In the genomic region with DNA sequence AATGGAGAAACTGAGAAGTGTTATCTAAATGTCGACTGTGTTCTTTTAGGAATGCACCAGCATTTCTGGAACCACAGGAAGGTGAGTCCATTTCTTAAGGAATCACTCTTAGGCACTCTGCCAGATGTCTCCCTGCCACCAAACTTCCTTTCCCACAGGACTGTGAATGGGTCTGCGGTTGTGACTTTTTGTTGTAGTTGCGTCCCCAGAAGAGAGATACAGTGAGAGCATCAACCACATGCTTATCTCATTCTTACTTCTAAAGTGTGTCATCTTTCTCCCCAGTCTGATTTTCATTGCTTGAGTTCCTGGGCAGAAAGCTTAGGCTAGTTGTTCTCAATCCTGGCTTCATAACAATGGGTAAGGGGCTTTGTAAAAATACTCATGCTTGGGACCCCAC, we compare ENCODE assay signal across 15 cellular contexts. TPM values are rescaled to one million over a fixed set of nuclear protein-coding genes. Genes with fewer than 3 reads are reported as not detected.
DNase-seq lines count a peak whose midpoint lies in the region; ATAC-seq, FAIRE-seq and TF ChIP-seq lines count a peak whose summit lies in the region.
"Had no signal": no experiment of that assay in that cellular context is flagged by ENCODE, and none has a peak within 500 bp of the region (broad histone marks: within the 10 kb centered on the region; RNA-seq: fewer than 3 reads in every experiment).

No MANE protein-coding gene starts in this region.

- no peak overlapping the region for H3K4me2 ChIP-seq in astrocyte (ENCODE audit: low read length)
- H3K4me2 ChIP-seq: PC-9 had no signal

- TF ChIP-seq CTCF in astrocyte (IDR thresholded peaks at IDR 0.05; ENCODE audit: insufficient read depth, low read depth, low read length): no peak
- TF ChIP-seq CTCF in colonic mucosa (IDR thresholded peaks at IDR 0.05): no peak
- no peak for TF ChIP-seq CTCF in kidney (IDR thresholded peaks at IDR 0.05; ENCODE audit: borderline replicate concordance, extremely low read depth, insufficient read depth)

- no peak overlapping the region for H3K4me3 ChIP-seq in astrocyte (ENCODE audit: insufficient read depth, low read depth, low read length)
- no peak overlapping the region for H3K4me3 ChIP-seq in colonic mucosa
- H3K4me3 ChIP-seq in kidney (ENCODE audit: low read length in 2 of 2): no peak overlapping the region
- H3K4me3 ChIP-seq: HAP-1, PC-9, tibial nerve had no signal

- H3K4me3 Mint-ChIP-seq in astrocyte (ENCODE audit: unreplicated experiment): no peak overlapping the region
- H3K4me3 Mint-ChIP-seq: memory B cell had no signal

- H3K4me1 ChIP-seq in astrocyte (ENCODE audit: insufficient read depth, low read length) (peaks cover 17% of the 10 kb centered on the region), colonic mucosa (peaks cover 9% of the 10 kb centered on the region), kidney (ENCODE audit: control insufficient read depth in 1 of 2, insufficient read depth in 1 of 2, low read depth in 1 of 2, low read length in 2 of 2) (peaks cover 0 to 14% of the 10 kb centered on the region in 2 donors)
- H3K4me1 ChIP-seq: HAP-1 had no signal

- H4K20me1 ChIP-seq in astrocyte (ENCODE audit: insufficient read depth, low read length): no peaks in the 10 kb centered on the region

- peaks cover 8% of the 10 kb centered on the region for H3K36me3 Mint-ChIP-seq in astrocyte (ENCODE audit: low read depth, unreplicated experiment)

- H3K9me3 Mint-ChIP-seq in astrocyte (ENCODE audit: unreplicated experiment): peaks cover 6% of the 10 kb centered on the region

- H3K4me1 Mint-ChIP-seq in astrocyte (ENCODE audit: low read depth, unreplicated experiment): peaks cover 21% of the 10 kb centered on the region

- H3K27ac ChIP-seq in astrocyte (ENCODE audit: low read depth, low read length) (no peak overlapping the region), colonic mucosa (no peak overlapping the region), kidney (ENCODE audit: low read depth in 2 of 2, low read length in 2 of 2) (peak overlapping the region in 1 of 2 donors; percentile 28)
- H3K27ac ChIP-seq: PC-9, tibial nerve had no signal

- DNase-seq in astrocyte (ENCODE audit: low read depth): no peak
- DNase-seq in colonic mucosa: no peak
- no peak for DNase-seq in urothelium cell line (ENCODE audit: low spot score)
- DNase-seq in kidney: no peak
- DNase-seq: GDM1, NCI-H2171 treated with DMSO at 0.1 percent for 48 hours, occipital lobe, PC-9, small intestine had no signal

- FAIRE-seq in astrocyte (lab: Jason Lieb, UNC): no peak
- FAIRE-seq in urothelium cell line (lab: Jason Lieb, UNC): no peak
- FAIRE-seq in kidney (lab: Jason Lieb, UNC): no peak
- FAIRE-seq: small intestine had no signal

- H3K27me3 ChIP-seq in astrocyte (ENCODE audit: insufficient read depth, low read length): no peaks in the 10 kb centered on the region
- H3K27me3 ChIP-seq in colonic mucosa: no peaks in the 10 kb centered on the region
- H3K27me3 ChIP-seq: tibial nerve had no signal

- peak overlapping the region; percentile 20 for H3K27ac Mint-ChIP-seq in astrocyte (ENCODE audit: unreplicated experiment)
- H3K27ac Mint-ChIP-seq: memory B cell had no signal

- H3K9ac ChIP-seq in astrocyte (ENCODE audit: low read length): no peak overlapping the region
- no peak overlapping the region for H3K9ac ChIP-seq in colonic mucosa (ENCODE audit: low read depth in 2 of 2, low read length in 2 of 2)
- H3K9ac ChIP-seq in kidney (ENCODE audit: low read length in 2 of 2): no peak overlapping the region

- H3K9me3 ChIP-seq in astrocyte (ENCODE audit: insufficient read depth, low read depth, low read length) (no peaks in the 10 kb centered on the region), colonic mucosa (no peaks in the 10 kb centered on the region), kidney (ENCODE audit: control insufficient read depth in 1 of 2, low read length in 2 of 2) (no peaks in the 10 kb centered on the region)
- H3K9me3 ChIP-seq: HAP-1 had no signal

- H2AFZ ChIP-seq in astrocyte (ENCODE audit: low read depth, low read length): no peak overlapping the region
- H2AFZ ChIP-seq: PC-9 had no signal

- H3K36me3 ChIP-seq in astrocyte (ENCODE audit: insufficient read depth, low read length): no peaks in the 10 kb centered on the region
- no peaks in the 10 kb centered on the region for H3K36me3 ChIP-seq in colonic mucosa
- H3K36me3 ChIP-seq in kidney (ENCODE audit: control insufficient read depth in 1 of 2, insufficient read depth in 2 of 2, low read length in 2 of 2): no peaks in the 10 kb centered on the region
- H3K36me3 ChIP-seq: HAP-1 had no signal

- ATAC-seq in GM18517 (IDR thresholded peaks at IDR 0.05; ENCODE audit: unreplicated experiment) (peak; percentile 35), GM19463 (IDR thresholded peaks at IDR 0.05; ENCODE audit: unreplicated experiment) (peak; percentile 35), HG03095 (IDR thresholded peaks at IDR 0.05; ENCODE audit: unreplicated experiment) (peak; percentile 43)

- H3K27me3 Mint-ChIP-seq in astrocyte (ENCODE audit: low read depth, unreplicated experiment): no peaks in the 10 kb centered on the region
- H3K27me3 Mint-ChIP-seq: memory B cell had no signal

- intact Hi-C loops in colonic mucosa (cut with DNase I): no loop called here
- intact Hi-C loops in kidney (cut with DNase I): no loop called here

- H3K79me2 ChIP-seq in astrocyte (ENCODE audit: insufficient read depth, low read length): no peaks in the 10 kb centered on the region

RNA-seq across cellular contexts. Expression of a gene that starts 13.4 kb away (rescaled TPM):
- total RNA-seq in astrocyte (47.8 and 49.4 TPM in 2 replicates), colonic mucosa (10 to 100 TPM; 34.9 to 36.2 TPM), kidney (48.1 TPM)
- 6.7 TPM for polyA plus RNA-seq in kidney (ENCODE audit: insufficient read depth, low read depth, low replicate concordance)

RNA-seq across cellular contexts. Expression of a gene that starts 40.8 kb away (rescaled TPM):
- total RNA-seq in astrocyte (2.5 and 4.8 TPM in 2 replicates), colonic mucosa (1 to 10 TPM; 5.1 to 5.5 TPM), kidney (5.8 TPM)
- 8.8 TPM for polyA plus RNA-seq in kidney (ENCODE audit: insufficient read depth, low read depth, low replicate concordance)

RNA-seq across cellular contexts. Expression of a gene that starts 59.8 kb away (rescaled TPM):
- total RNA-seq in astrocyte (11.3 and 14.0 TPM in 2 replicates), colonic mucosa (10 to 100 TPM; 28.4 to 39.0 TPM), kidney (32.5 TPM)
- 18.8 TPM for polyA plus RNA-seq in kidney (ENCODE audit: insufficient read depth, low read depth, low replicate concordance)
